ENCODE assay signal across 27 cellular contexts in the genomic region with DNA sequence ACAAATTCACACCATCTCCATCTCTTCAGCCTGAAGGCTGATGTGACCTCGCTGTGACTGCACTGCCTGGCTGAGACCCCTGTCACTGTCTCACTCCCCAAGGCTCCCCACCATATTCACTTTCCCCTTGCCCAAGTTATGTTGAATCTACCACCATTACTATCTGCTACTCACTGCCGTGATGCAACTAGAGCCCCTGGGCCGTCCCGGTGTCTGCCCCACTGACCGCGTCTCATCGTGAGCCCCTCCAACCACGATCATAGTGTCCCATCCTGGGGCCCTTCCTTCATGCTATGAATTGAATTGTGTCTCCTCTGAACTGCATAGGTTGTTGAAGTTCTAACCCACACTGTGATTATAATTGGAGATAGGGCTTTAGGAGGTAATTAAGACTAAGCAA.
"Had no signal": no experiment of that assay in that cellular context is flagged by ENCODE, and none has a peak within 500 bp of the region (broad histone marks: within the 10 kb centered on the region; RNA-seq: fewer than 3 reads in every experiment).

No MANE protein-coding gene starts in this region.

- H3K9me3 ChIP-seq: ascending aorta had no signal

- DNase-seq: activated CD4-positive, alpha-beta memory T cell treated with anti-CD3 and anti-CD28 coated beads, Interleukin-2, amount 10 ng/mL, durations not matched to agents 7 days and 5 days; activated CD4-positive, alpha-beta T cell treated with anti-CD3 and anti-CD28 coated beads for 1 hour; activated CD4-positive, alpha-beta T cell treated with anti-CD3 and anti-CD28 coated beads for 36 hours; activated CD4-positive, alpha-beta T cell treated with anti-CD3 and anti-CD28 coated beads for 48 hours; activated CD4-positive, alpha-beta T cell treated with anti-CD3 and anti-CD28 coated beads, Interleukin-2, amount 10 ng/mL, durations not matched to agents 7 days and 5 days; activated CD4-positive, alpha-beta T cell treated with anti-CD3 and anti-CD28 coated beads, Interleukin-2, amount 50 U/mL, for 48 hours; activated CD4-positive, CD25-positive, alpha-beta regulatory T cell; activated CD8-positive, alpha-beta memory T cell treated with anti-CD3 and anti-CD28 coated beads for 24 hours; activated CD8-positive, alpha-beta memory T cell treated with anti-CD3 and anti-CD28 coated beads, Interleukin-2, amount 10 ng/mL, durations not matched to agents 7 days and 5 days; activated CD8-positive, alpha-beta T cell treated with anti-CD3 and anti-CD28 coated beads, Interleukin-2, amount 10 ng/mL, durations not matched to agents 7 days and 5 days; activated effector memory CD4-positive, alpha-beta T cell treated with Interleukin-2 at 50 U/mL for 16 hours; activated gamma-delta T cell; activated naive CD4-positive, alpha-beta T cell treated with anti-CD3 and anti-CD28 coated beads, Interleukin-2, amount 10 ng/mL, durations not matched to agents 7 days and 5 days; activated naive CD4-positive, alpha-beta T cell treated with Interleukin-2 at 50 U/mL for 16 hours; activated naive CD8-positive, alpha-beta T cell treated with anti-CD3 and anti-CD28 coated beads, Interleukin-2, amount 10 ng/mL, durations not matched to agents 7 days and 5 days; activated naive CD8-positive, alpha-beta T cell treated with anti-CD3 and anti-CD28 coated beads, Interleukin-2, amount 50 U/mL, for 24 hours; activated T-cell treated with anti-CD3 and anti-CD28 coated beads, Interleukin-2, amount 50 U/mL, for 24 hours; activated T-cell treated with anti-CD3 and anti-CD28 coated beads, Interleukin-2, amount 50 U/mL, for 48 hours; amygdala; anterior cingulate cortex; caudate nucleus; cerebellar nuclear complex; T-cell; T-helper 17 cell had no signal

- H3K36me3 ChIP-seq: ascending aorta, cardiac muscle cell, WERI-Rb-1 had no signal

- H3K4me3 ChIP-seq: ascending aorta, cardiac muscle cell had no signal

- H3K27me3 ChIP-seq: ascending aorta had no signal

- H3K27ac ChIP-seq: ascending aorta, cardiac muscle cell, WERI-Rb-1 had no signal
